16 cellular contexts compared by ENCODE assay signal in genomic region chr10:28095791-28096367, GRCh38.
"Had no signal": no experiment of that assay in that cellular context is flagged by ENCODE, and none has a peak within 500 bp of the region (broad histone marks: within the 10 kb centered on the region; RNA-seq: fewer than 3 reads in every experiment).

No MANE protein-coding gene starts in this region.

- FAIRE-seq: TTC549 had no signal

- H3K27me3 ChIP-seq: brain microvascular endothelial cell, neutrophil, tibial artery had no signal

- DNase-seq: activated gamma-delta T cell; activated T-cell treated with anti-CD3 and anti-CD28 coated beads, Interleukin-2, amount 50 U/mL, for 24 hours; brain microvascular endothelial cell; cerebellar nuclear complex; erythroblast; immature natural killer cell; left colon; mucosa of descending colon; naive thymus-derived CD8-positive, alpha-beta T cell; right cardiac atrium; T-helper 2 cell; tibial artery had no signal

- ATAC-seq: left colon; mucosa of descending colon; naive thymus-derived CD8-positive, alpha-beta T cell; right cardiac atrium; stimulated activated memory B cell treated with anti-CD40 and anti-IgM and Interleukin-4, amounts not matched to agents 10 μg/mL and 1 μg/mL and 100 μg/mL, for 72 hours had no signal

- H3K9me3 ChIP-seq: mucosa of descending colon, neutrophil, tibial artery had no signal

- H3K4me3 ChIP-seq: lung, mucosa of descending colon, tibial artery had no signal

- H3K36me3 ChIP-seq: brain microvascular endothelial cell, neutrophil, tibial artery had no signal

- H3K27ac ChIP-seq: brain microvascular endothelial cell, neutrophil, tibial artery had no signal
